Comparison of ENCODE assay signal across 31 cellular contexts in genomic region chr3:107701299-107701698, GRCh38.
"Had no signal": no experiment of that assay in that cellular context is flagged by ENCODE, and none has a peak within 500 bp of the region (broad histone marks: within the 10 kb centered on the region; RNA-seq: fewer than 3 reads in every experiment).

No MANE protein-coding gene starts in this region.

- ATAC-seq: activated CD4-positive, CD25-positive, alpha-beta regulatory T cell treated with anti-CD3 and anti-CD28 coated beads, Interleukin-2, amount 50 U/mL, for 24 hours; activated CD8-positive, alpha-beta T cell treated with anti-CD3 and anti-CD28 coated beads for 36 hours; activated naive CD8-positive, alpha-beta T cell treated with anti-CD3 and anti-CD28 coated beads, Interleukin-2, amount 50 U/mL, for 24 hours; activated T-cell treated with anti-CD3 and anti-CD28 coated beads, Interleukin-2, amount 50 U/mL, for 4 hours; activated T-helper 17 cell treated with anti-CD3 and anti-CD28 coated beads, Interleukin-2, amount 50 U/mL, for 72 hours; body of pancreas; gastroesophageal sphincter; heart right ventricle; T-helper 17 cell had no signal

- H3K4me1 ChIP-seq: body of pancreas, colonic mucosa had no signal

- FAIRE-seq: endometrium, endothelial cell of umbilical vein had no signal

- H3K9me3 ChIP-seq: adrenal gland, body of pancreas, colonic mucosa, esophagus squamous epithelium, gastroesophageal sphincter, heart right ventricle had no signal

- H3K27ac ChIP-seq: adrenal gland, body of pancreas, colonic mucosa, epithelial cell of prostate, esophagus squamous epithelium, gastroesophageal sphincter, heart right ventricle, WERI-Rb-1 had no signal

- DNase-seq: activated B cell treated with CpG ODN at 0.5 μM for 24 hours; activated CD4-positive, alpha-beta T cell treated with anti-CD3 and anti-CD28 coated beads for 48 hours; activated CD4-positive, alpha-beta T cell treated with anti-CD3 and anti-CD28 coated beads, Interleukin-2, amount 50 U/mL, for 1 hour; activated CD4-positive, alpha-beta T cell treated with anti-CD3 and anti-CD28 coated beads, Interleukin-2, amount 50 U/mL, for 48 hours; activated CD8-positive, alpha-beta memory T cell treated with anti-CD3 and anti-CD28 coated beads for 24 hours; activated CD8-positive, alpha-beta T cell treated with anti-CD3 and anti-CD28 coated beads for 36 hours; activated effector memory CD4-positive, alpha-beta T cell treated with anti-CD3 and anti-CD28 coated beads, Interleukin-2, amount 50 U/mL, for 16 hours; activated naive CD4-positive, alpha-beta T cell treated with anti-CD3 and anti-CD28 coated beads for 36 hours; activated naive CD8-positive, alpha-beta T cell treated with anti-CD3 and anti-CD28 coated beads for 36 hours; activated naive CD8-positive, alpha-beta T cell treated with anti-CD3 and anti-CD28 coated beads, Interleukin-2, amount 50 U/mL, for 24 hours; activated T-cell treated with anti-CD3 and anti-CD28 coated beads, Interleukin-2, amount 50 U/mL, for 4 hours; adrenal gland; amygdala; aorta; body of pancreas; central memory CD4-positive, alpha-beta T cell; cerebellar nuclear complex; colonic mucosa; effector CD8-positive, alpha-beta T cell; esophagus squamous epithelium; foreskin melanocyte; heart right ventricle; T-helper 17 cell; T1000; WERI-Rb-1 had no signal

- H3K27me3 ChIP-seq: adrenal gland, body of pancreas, colonic mucosa, esophagus squamous epithelium, gastroesophageal sphincter, heart right ventricle had no signal

- H3K36me3 ChIP-seq: adrenal gland, colonic mucosa, esophagus squamous epithelium, gastroesophageal sphincter, heart right ventricle, WERI-Rb-1 had no signal

- H3K4me3 ChIP-seq: adrenal gland, body of pancreas, colonic mucosa, esophagus squamous epithelium, gastroesophageal sphincter, heart right ventricle had no signal
